1 cellular context compared by ENCODE assay signal in genomic region chr12:6937481-6938352, GRCh38.
TF ChIP-seq lines count a peak whose summit lies in the region.

No MANE protein-coding gene starts in this region.

TF ChIP-seq in HepG2, 621 proteins besides CTCF, POLR2A, EP300 and RAD21 (continues in another document):
- TF ChIP-seq ZMYM4 (CRISPR knock-in tag; IDR thresholded peaks at IDR 0.05) (peak; percentile 96), MATR3 (CRISPR knock-in tag; IDR thresholded peaks at IDR 0.05) (no peak), TGIF2 (CRISPR knock-in tag; IDR thresholded peaks at IDR 0.05) (peak; percentile 58), KDM4B (CRISPR knock-in tag; IDR thresholded peaks at IDR 0.05) (no peak; the same call in 1 of the 2 replicates), ZNF629 (CRISPR knock-in tag; conservative IDR thresholded peaks at IDR 0.05) (peak; percentile 42; the same call in 1 of the 2 replicates), ZNF510 (CRISPR knock-in tag; IDR thresholded peaks at IDR 0.05; ENCODE audit: low read depth) (no peak), PLRG1 (conservative IDR thresholded peaks at IDR 0.05) (no peak), RBFOX2 (IDR thresholded peaks at IDR 0.05; ENCODE audit: low read depth, low read length) (peak; percentile 95), PHB2 (IDR thresholded peaks at IDR 0.05; ENCODE audit: partially characterized antibody) (no peak), SIN3B (IDR thresholded peaks at IDR 0.05; ENCODE audit: low read length) (peak; percentile 27; the same call in 1 of the 2 replicates), HOXD1 (CRISPR knock-in tag; IDR thresholded peaks at IDR 0.05) (no peak), ZNF136 (CRISPR knock-in tag; IDR thresholded peaks at IDR 0.05; ENCODE audit: low read depth) (0 out of 2 replicates have a peak, but pooled peaks have one; percentile 75), FOSL2 (CRISPR knock-in tag; IDR thresholded peaks at IDR 0.05) (peak; percentile 71; the same call in 1 of the 2 replicates), ETV5 (CRISPR knock-in tag; IDR thresholded peaks at IDR 0.05; ENCODE audit: borderline replicate concordance) (peak; percentile 80), ZNF142 (CRISPR knock-in tag; IDR thresholded peaks at IDR 0.05) (peak; percentile 78), RBAK (CRISPR knock-in tag; IDR thresholded peaks at IDR 0.05) (no peak), CENPT (CRISPR knock-in tag; IDR thresholded peaks at IDR 0.05; ENCODE audit: low read depth) (no peak), AKNA (CRISPR knock-in tag; IDR thresholded peaks at IDR 0.05; ENCODE audit: borderline replicate concordance) (no peak), DPF2 (CRISPR knock-in tag; IDR thresholded peaks at IDR 0.05; ENCODE audit: borderline replicate concordance, low read depth) (no peak), ELF4 (CRISPR knock-in tag; IDR thresholded peaks at IDR 0.05; ENCODE audit: borderline replicate concordance) (no peak), REXO4 (CRISPR knock-in tag; IDR thresholded peaks at IDR 0.05; ENCODE audit: borderline replicate concordance) (no peak), ZSCAN30 (CRISPR knock-in tag; IDR thresholded peaks at IDR 0.05) (no peak), THRA (CRISPR knock-in tag; IDR thresholded peaks at IDR 0.05; ENCODE audit: borderline replicate concordance) (0 out of 2 replicates have a peak, but pooled peaks have one; percentile 16), SCMH1 (CRISPR knock-in tag; IDR thresholded peaks at IDR 0.05; ENCODE audit: borderline replicate concordance) (no peak), PAX8 (CRISPR knock-in tag; IDR thresholded peaks at IDR 0.05; ENCODE audit: borderline replicate concordance) (no peak)
- TF ChIP-seq, protein P1, sequence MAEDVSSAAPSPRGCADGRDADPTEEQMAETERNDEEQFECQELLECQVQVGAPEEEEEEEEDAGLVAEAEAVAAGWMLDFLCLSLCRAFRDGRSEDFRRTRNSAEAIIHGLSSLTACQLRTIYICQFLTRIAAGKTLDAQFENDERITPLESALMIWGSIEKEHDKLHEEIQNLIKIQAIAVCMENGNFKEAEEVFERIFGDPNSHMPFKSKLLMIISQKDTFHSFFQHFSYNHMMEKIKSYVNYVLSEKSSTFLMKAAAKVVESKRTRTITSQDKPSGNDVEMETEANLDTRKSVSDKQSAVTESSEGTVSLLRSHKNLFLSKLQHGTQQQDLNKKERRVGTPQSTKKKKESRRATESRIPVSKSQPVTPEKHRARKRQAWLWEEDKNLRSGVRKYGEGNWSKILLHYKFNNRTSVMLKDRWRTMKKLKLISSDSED (CRISPR knock-in tag; IDR thresholded peaks at IDR 0.05) = no peak
- TF ChIP-seq, protein P2, sequence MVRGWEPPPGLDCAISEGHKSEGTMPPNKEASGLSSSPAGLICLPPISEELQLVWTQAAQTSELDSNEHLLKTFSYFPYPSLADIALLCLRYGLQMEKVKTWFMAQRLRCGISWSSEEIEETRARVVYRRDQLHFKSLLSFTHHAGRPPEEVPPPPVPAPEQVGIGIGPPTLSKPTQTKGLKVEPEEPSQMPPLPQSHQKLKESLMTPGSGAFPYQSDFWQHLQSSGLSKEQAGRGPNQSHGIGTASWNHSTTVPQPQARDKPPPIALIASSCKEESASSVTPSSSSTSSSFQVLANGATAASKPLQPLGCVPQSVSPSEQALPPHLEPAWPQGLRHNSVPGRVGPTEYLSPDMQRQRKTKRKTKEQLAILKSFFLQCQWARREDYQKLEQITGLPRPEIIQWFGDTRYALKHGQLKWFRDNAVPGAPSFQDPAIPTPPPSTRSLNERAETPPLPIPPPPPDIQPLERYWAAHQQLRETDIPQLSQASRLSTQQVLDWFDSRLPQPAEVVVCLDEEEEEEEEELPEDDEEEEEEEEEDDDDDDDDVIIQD (CRISPR knock-in tag; IDR thresholded peaks at IDR 0.05; ENCODE audit: low read depth) = peak; percentile 61; the same call in 1 of the 2 replicates
- TF ChIP-seq, protein P3, sequence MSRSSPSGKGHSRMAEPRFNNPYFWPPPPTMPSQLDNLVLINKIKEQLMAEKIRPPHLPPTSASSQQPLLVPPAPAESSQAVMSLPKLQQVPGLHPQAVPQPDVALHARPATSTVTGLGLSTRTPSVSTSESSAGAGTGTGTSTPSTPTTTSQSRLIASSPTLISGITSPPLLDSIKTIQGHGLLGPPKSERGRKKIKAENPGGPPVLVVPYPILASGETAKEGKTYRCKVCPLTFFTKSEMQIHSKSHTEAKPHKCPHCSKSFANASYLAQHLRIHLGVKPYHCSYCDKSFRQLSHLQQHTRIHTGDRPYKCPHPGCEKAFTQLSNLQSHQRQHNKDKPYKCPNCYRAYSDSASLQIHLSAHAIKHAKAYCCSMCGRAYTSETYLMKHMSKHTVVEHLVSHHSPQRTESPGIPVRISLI (CRISPR knock-in tag; IDR thresholded peaks at IDR 0.05; ENCODE audit: borderline replicate concordance) = peak; percentile 38; the same call in 1 of the 2 replicates
- TF ChIP-seq, protein P4, sequence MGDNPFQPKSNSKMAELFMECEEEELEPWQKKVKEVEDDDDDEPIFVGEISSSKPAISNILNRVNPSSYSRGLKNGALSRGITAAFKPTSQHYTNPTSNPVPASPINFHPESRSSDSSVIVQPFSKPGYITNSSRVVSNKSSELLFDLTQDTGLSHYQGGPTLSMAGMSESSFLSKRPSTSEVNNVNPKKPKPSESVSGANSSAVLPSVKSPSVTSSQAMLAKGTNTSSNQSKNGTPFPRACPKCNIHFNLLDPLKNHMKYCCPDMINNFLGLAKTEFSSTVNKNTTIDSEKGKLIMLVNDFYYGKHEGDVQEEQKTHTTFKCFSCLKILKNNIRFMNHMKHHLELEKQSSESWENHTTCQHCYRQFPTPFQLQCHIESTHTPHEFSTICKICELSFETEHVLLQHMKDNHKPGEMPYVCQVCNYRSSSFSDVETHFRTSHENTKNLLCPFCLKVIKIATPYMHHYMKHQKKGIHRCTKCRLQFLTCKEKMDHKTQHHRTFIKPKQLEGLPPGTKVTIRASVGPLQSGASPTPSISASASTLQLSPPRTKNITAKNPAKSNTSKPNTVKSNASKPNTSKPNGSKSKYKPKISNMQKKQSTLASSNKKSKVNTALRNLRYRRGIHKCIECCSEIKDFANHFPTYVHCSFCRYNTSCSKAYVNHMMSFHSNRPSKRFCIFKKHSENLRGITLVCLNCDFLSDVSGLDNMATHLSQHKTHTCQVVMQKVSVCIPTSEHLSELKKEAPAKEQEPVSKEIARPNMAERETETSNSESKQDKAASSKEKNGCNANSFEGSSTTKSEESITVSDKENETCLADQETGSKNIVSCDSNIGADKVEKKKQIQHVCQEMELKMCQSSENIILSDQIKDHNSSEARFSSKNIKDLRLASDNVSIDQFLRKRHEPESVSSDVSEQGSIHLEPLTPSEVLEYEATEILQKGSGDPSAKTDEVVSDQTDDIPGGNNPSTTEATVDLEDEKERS (CRISPR knock-in tag; IDR thresholded peaks at IDR 0.05) = no peak
- TF ChIP-seq, protein P5, sequence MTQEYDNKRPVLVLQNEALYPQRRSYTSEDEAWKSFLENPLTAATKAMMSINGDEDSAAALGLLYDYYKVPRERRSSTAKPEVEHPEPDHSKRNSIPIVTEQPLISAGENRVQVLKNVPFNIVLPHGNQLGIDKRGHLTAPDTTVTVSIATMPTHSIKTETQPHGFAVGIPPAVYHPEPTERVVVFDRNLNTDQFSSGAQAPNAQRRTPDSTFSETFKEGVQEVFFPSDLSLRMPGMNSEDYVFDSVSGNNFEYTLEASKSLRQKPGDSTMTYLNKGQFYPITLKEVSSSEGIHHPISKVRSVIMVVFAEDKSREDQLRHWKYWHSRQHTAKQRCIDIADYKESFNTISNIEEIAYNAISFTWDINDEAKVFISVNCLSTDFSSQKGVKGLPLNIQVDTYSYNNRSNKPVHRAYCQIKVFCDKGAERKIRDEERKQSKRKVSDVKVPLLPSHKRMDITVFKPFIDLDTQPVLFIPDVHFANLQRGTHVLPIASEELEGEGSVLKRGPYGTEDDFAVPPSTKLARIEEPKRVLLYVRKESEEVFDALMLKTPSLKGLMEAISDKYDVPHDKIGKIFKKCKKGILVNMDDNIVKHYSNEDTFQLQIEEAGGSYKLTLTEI (CRISPR knock-in tag; conservative IDR thresholded peaks at IDR 0.05) = no peak
